ENCODE assay signal across 9 cellular contexts in the genomic region with DNA sequence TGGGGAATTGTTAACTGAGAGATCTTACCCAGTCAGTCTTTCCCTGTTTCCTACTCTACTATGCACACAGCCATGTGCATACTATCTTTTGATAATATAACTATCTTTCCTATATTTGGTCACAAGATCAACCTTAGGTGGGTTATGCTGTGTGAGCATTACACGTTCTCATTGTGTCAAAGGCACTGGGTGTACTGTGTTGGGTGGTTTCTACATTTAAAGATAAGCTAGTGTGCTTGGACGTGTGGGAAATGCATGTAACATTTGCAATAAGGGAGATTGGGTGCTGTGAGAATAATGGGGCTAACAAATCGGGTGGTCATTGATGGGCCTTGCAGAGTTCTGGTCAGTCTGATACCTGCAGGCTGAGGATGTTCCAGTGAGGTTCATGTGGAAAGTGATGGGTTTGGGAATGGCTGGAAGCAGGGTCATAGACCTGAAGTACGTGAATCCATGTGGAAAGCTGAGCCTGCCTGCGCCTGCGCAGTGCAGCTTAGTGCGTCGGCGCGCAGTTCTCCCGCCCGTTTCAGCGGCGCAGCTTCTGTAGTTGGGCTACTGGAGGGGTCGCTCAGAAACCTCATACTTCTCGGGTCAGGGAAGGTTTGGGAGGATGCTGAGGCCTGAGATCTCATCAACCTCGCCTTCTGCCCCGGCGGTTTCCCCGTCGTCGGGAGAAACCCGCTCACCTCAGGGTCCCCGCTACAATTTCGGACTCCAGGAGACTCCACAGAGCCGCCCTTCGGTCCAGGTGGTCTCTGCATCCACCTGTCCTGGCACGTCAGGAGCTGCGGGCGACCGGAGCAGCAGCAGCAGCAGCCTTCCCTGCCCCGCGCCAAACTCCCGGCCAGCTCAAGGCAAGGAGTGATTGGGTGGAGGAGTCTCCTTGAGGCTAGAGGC. TPM values are rescaled to one million over a fixed set of nuclear protein-coding genes. Genes with fewer than 3 reads are reported as not detected.
DNase-seq lines count a peak whose midpoint lies in the region; ATAC-seq, FAIRE-seq and TF ChIP-seq lines count a peak whose summit lies in the region.
"Had no signal": no experiment of that assay in that cellular context is flagged by ENCODE, and none has a peak within 500 bp of the region (broad histone marks: within the 10 kb centered on the region; RNA-seq: fewer than 3 reads in every experiment).

A gene (plus strand): TSS at position 507 of the 897 bp plus-strand sequence. CDS start 104 bp downstream, at position 611.

- H3K27ac ChIP-seq in IMR-90 (ENCODE audit: insufficient read depth, low read length): no peak within 1 kb of the TSS
- H3K27ac ChIP-seq in osteoblast (ENCODE audit: low read depth, low read length): no peak within 1 kb of the TSS
- H3K27ac ChIP-seq: VCaP had no signal

- peaks cover 0 to 15% of the 10 kb centered on the region in 2 experiments; a peak in 1 of 4 replicates for H3K79me1 ChIP-seq in IMR-90 (ENCODE audit: low read depth in 1 of 2, low read length in 2 of 2)

- DNase-seq in GM12891 (ENCODE audit: insufficient read length, low spot score) (no peak), IMR-90 (no peak), osteoblast (ENCODE audit: insufficient read length, low spot score, missing footprints) (no peak), NOMO-1 (lab: John Stamatoyannopoulos, UW; ENCODE audit: unreplicated experiment in 2 of 2) (no peak), SHP77 (lab: John Stamatoyannopoulos, UW) (no peak), nephron progenitor cell (no peak), T-helper 2 cell (no peak)
- no peak for DNase-seq in activated naive CD4-positive, alpha-beta T cell treated with anti-CD3 and anti-CD28 coated beads, Interleukin-2, amount 50 U/mL, for 72 hours (ENCODE audit: low spot score in 2 of 2)

- H3K9me3 ChIP-seq in IMR-90 (ENCODE audit: control insufficient read depth, insufficient read depth, low read length): no peaks in the 10 kb centered on the region
- no peaks in the 10 kb centered on the region for H3K9me3 ChIP-seq in osteoblast (ENCODE audit: low read depth, low read length)

- H3K9me3 Mint-ChIP-seq in activated naive CD4-positive, alpha-beta T cell treated with anti-CD3 and anti-CD28 coated beads, Interleukin-2, amount 50 U/mL, for 72 hours: no peaks in the 10 kb centered on the region
- H3K9me3 Mint-ChIP-seq in nephron progenitor cell: no peaks in the 10 kb centered on the region

- H3K36me3 ChIP-seq in IMR-90 (ENCODE audit: control insufficient read depth, insufficient read depth, low read length) (peaks cover 39% of the 10 kb centered on the region), osteoblast (ENCODE audit: insufficient read depth, low read length) (peaks cover 53% of the 10 kb centered on the region)

- no peak within 1 kb of the TSS for H3K56ac ChIP-seq in IMR-90 (ENCODE audit: extremely low read depth, insufficient read depth, low read length)

- dilution Hi-C loops in IMR-90 (cut with HindIII; ENCODE audit: low sequenced_read_pairs, unreplicated experiment): no loop called here

- no peak within 1 kb of the TSS for H3K4ac ChIP-seq in IMR-90 (ENCODE audit: low read depth, low read length)

- no peak within 1 kb of the TSS for H3K23ac ChIP-seq in IMR-90 (ENCODE audit: low read depth, low read length)

- CTCF ChIA-PET in IMR-90 (lab: Yijun Ruan, JAX): interaction anchor here (0.6 kb wide), 1 partner anchor 1739 kb away, joined by 3 read pairs; no protein-coding TSS in a partner anchor

- no peak within 1 kb of the TSS for H3K4me3 ChIP-seq in IMR-90 (ENCODE audit: insufficient read depth, low read depth, low read length)
- H3K4me3 ChIP-seq in osteoblast (ENCODE audit: insufficient read depth, low read length): no peak within 1 kb of the TSS

- H3K27me3 ChIP-seq in IMR-90 (ENCODE audit: control insufficient read depth, insufficient read depth, low read length) (no peaks in the 10 kb centered on the region), osteoblast (ENCODE audit: insufficient read depth, low read length) (no peaks in the 10 kb centered on the region)

- no peak within 1 kb of the TSS for H2BK15ac ChIP-seq in IMR-90 (ENCODE audit: low read depth, low read length)

- H4K91ac ChIP-seq in IMR-90 (ENCODE audit: insufficient read depth, low read depth, low read length): no peak within 1 kb of the TSS

- intact Hi-C loops in IMR-90 (cut with micrococcal nuclease): loop anchor here (10.0 kb wide), 1 partner anchor 532 kb away; no protein-coding TSS in a partner anchor

- no peak within 1 kb of the TSS for H3K4me2 ChIP-seq in IMR-90 (ENCODE audit: low read depth, low read length)
- peak within 1 kb of the TSS; percentile 33 for H3K4me2 ChIP-seq in osteoblast (ENCODE audit: insufficient read depth, low read length)

- no peaks in the 10 kb centered on the region for H3K27me3 Mint-ChIP-seq in nephron progenitor cell (ENCODE audit: low read depth, poor library complexity)

- H2BK20ac ChIP-seq in IMR-90 (ENCODE audit: low read depth, low read length): no peak within 1 kb of the TSS

- H2AFZ ChIP-seq in IMR-90 (replicated peaks; ENCODE audit: low read length, poor library complexity) (peak within 1 kb of the TSS; percentile 26), osteoblast (ENCODE audit: low read length) (no peak within 1 kb of the TSS)

- no peak within 1 kb of the TSS for H2AK9ac ChIP-seq in IMR-90 (replicated peaks; ENCODE audit: low read depth, low read length, poor library complexity)

- no peak within 1 kb of the TSS for H3K14ac ChIP-seq in IMR-90 (replicated peaks; ENCODE audit: low read depth, low read length)

- no peak within 1 kb of the TSS for H4K5ac ChIP-seq in IMR-90 (ENCODE audit: low read depth, low read length)

- no peak within 1 kb of the TSS for H3K9ac ChIP-seq in IMR-90 (ENCODE audit: low read depth, low read length)

- H4K8ac ChIP-seq in IMR-90 (ENCODE audit: low read depth in 2 of 2, low read length in 2 of 2): no peak within 1 kb of the TSS

- no peak within 1 kb of the TSS for H3K4me3 Mint-ChIP-seq in nephron progenitor cell

- FAIRE-seq in GM12891 (lab: Jason Lieb, UNC): peak; percentile 64

- H3K27ac Mint-ChIP-seq in activated naive CD4-positive, alpha-beta T cell treated with anti-CD3 and anti-CD28 coated beads, Interleukin-2, amount 50 U/mL, for 72 hours: peak within 1 kb of the TSS in 1 of 2 donors; percentile 37
- H3K27ac Mint-ChIP-seq in nephron progenitor cell: no peak within 1 kb of the TSS

- no peak for TF ChIP-seq CTCF in IMR-90 (conservative IDR thresholded peaks at IDR 0.05; ENCODE audit: low read depth, low read length)
- no peak for TF ChIP-seq CTCF in osteoblast (IDR thresholded peaks at IDR 0.05; ENCODE audit: extremely low read depth, low read depth, low read length)
- no peak for TF ChIP-seq CTCF in nephron progenitor cell (IDR thresholded peaks at IDR 0.05)

- no peak within 1 kb of the TSS for H2BK120ac ChIP-seq in IMR-90 (ENCODE audit: low read depth, low read length)

- H2AK5ac ChIP-seq in IMR-90 (ENCODE audit: low read depth, low read length): no peak within 1 kb of the TSS

- H3K4me1 ChIP-seq in IMR-90 (ENCODE audit: control insufficient read depth, insufficient read depth, low read length) (no peaks in the 10 kb centered on the region), osteoblast (ENCODE audit: insufficient read depth, low read length) (no peaks in the 10 kb centered on the region)

- WGBS in IMR-90 (ENCODE audit: extremely low coverage in 2 of 2, insufficient read length in 1 of 2), 2 experiments: 87% methylated on average over 16 of the region's 34 CpGs; no CpG with 5 or more reads in 1 of the 2 experiments

- H3K36me3 Mint-ChIP-seq in activated naive CD4-positive, alpha-beta T cell treated with anti-CD3 and anti-CD28 coated beads, Interleukin-2, amount 50 U/mL, for 72 hours: peaks cover 12 to 13% of the 10 kb centered on the region in 2 donors
- H3K36me3 Mint-ChIP-seq in nephron progenitor cell (ENCODE audit: low read depth): peaks cover 53% of the 10 kb centered on the region

- H3K9me1 ChIP-seq in IMR-90 (ENCODE audit: insufficient read depth, low read length): 0 out of 2 replicates have a peak, but pooled peaks cover 2% of the 10 kb centered on the region

- TF ChIP-seq RAD21 in IMR-90 (IDR thresholded peaks at IDR 0.05; ENCODE audit: low read length): no peak

- H2BK5ac ChIP-seq in IMR-90 (ENCODE audit: low read depth, low read length, poor library complexity, severe bottlenecking): no peak within 1 kb of the TSS

- peak; percentile 29 for ATAC-seq in IMR-90 (ENCODE audit: low read depth)
- peak; percentile 6 to 22 for ATAC-seq in activated naive CD4-positive, alpha-beta T cell treated with anti-CD3 and anti-CD28 coated beads, Interleukin-2, amount 50 U/mL, for 72 hours

- TF ChIP-seq POLR2A in GM12891 (IDR thresholded peaks at IDR 0.05; ENCODE audit: low read depth, low read length): peak; percentile 85
- no peak for TF ChIP-seq POLR2A in IMR-90 (IDR thresholded peaks at IDR 0.05; ENCODE audit: low read depth, low read length)

- POLR2A ChIA-PET in IMR-90 (lab: Charles Lee; ENCODE audit: unreplicated experiment): no interaction called here

- no peak within 1 kb of the TSS for H3K18ac ChIP-seq in IMR-90 (ENCODE audit: low read depth, low read length)

- H4K20me1 ChIP-seq in IMR-90 (ENCODE audit: insufficient read depth, low read length): peaks cover 33% of the 10 kb centered on the region
- peaks cover 32% of the 10 kb centered on the region for H4K20me1 ChIP-seq in osteoblast (ENCODE audit: insufficient read depth, low read length)

- no TSS peak for BruUV-seq in IMR-90 (replicated peaks; lab: Mats Ljungman, UMichigan)

- H3K79me2 ChIP-seq in osteoblast (ENCODE audit: insufficient read depth, low read length): no peaks in the 10 kb centered on the region

- in situ Hi-C loops in IMR-90 (cut with MboI; ENCODE audit: low sequenced_read_pairs): loop anchor here (10.0 kb wide), 1 partner anchor 278 kb away; a partner anchor contains a TSS

- peaks cover 3% of the 10 kb centered on the region for H3K4me1 Mint-ChIP-seq in nephron progenitor cell

TF ChIP-seq in GM12891, 5 proteins besides CTCF, POLR2A, EP300 and RAD21 (continues in another document):
- TF ChIP-seq PAX5 (IDR thresholded peaks at IDR 0.05; ENCODE audit: insufficient read depth, low read length, severe bottlenecking) (no peak), POLR2AphosphoS5 (IDR thresholded peaks at IDR 0.05; ENCODE audit: low read depth, low read length) (peak; percentile 93), POU2F2 (IDR thresholded peaks at IDR 0.05; ENCODE audit: low read depth, low read length) (peak; percentile 78)

TF ChIP-seq in IMR-90, 13 proteins besides CTCF, POLR2A, EP300 and RAD21 (continues in another document):
- TF ChIP-seq MXI1 (IDR thresholded peaks at IDR 0.05; ENCODE audit: borderline replicate concordance, low read depth, low read length) (no peak), RCOR1 (IDR thresholded peaks at IDR 0.05; ENCODE audit: insufficient replicate concordance, low read length) (no peak), NFE2L2 (IDR thresholded peaks at IDR 0.05; ENCODE audit: low read depth, low read length) (no peak), RFX5 (IDR thresholded peaks at IDR 0.05; ENCODE audit: low read depth, low read length) (no peak)

RNA-seq across cellular contexts. Expression of the gene that starts here (rescaled TPM):
- 0.03 TPM for polyA plus RNA-seq in GM12891 (2012; ENCODE audit: low read depth, missing spikeins)
- total RNA-seq in IMR-90 (2012; rRNA removed): under 0.01 TPM in 2 replicates
- polyA plus RNA-seq in IMR-90 (2012; rRNA removed): 0.02 TPM in 1 of 2 replicates, not detected in the other
- polyA plus RNA-seq in IMR-90 (2012; cell fraction: cytosol; rRNA removed): not detected in 2 replicates
- 0.02 and 0.14 TPM in 2 replicates for polyA plus RNA-seq in IMR-90 (2012; cell fraction: nucleus; rRNA removed; ENCODE audit: low replicate concordance)
- under 1 TPM; 0.25 to 0.37 TPM for total RNA-seq in activated naive CD4-positive, alpha-beta T cell treated with anti-CD3 and anti-CD28 coated beads, Interleukin-2, amount 50 U/mL, for 72 hours
- total RNA-seq in osteoblast: under 0.01 and 0.29 TPM in 2 replicates

Comparison
In these comparisons a context has a peak if more than half of its experiments do, and no peak if none do; other contexts are left out.
1. Peak in ATAC-seq in IMR-90; RNA of the gene not detected or under 1 TPM.
2. Peak in ATAC-seq in activated naive CD4-positive, alpha-beta T cell treated with anti-CD3 and anti-CD28 coated beads, Interleukin-2, amount 50 U/mL, for 72 hours; RNA of the gene not detected or under 1 TPM.